Comparison of ENCODE assay signal across 16 cellular contexts in the genomic region with DNA sequence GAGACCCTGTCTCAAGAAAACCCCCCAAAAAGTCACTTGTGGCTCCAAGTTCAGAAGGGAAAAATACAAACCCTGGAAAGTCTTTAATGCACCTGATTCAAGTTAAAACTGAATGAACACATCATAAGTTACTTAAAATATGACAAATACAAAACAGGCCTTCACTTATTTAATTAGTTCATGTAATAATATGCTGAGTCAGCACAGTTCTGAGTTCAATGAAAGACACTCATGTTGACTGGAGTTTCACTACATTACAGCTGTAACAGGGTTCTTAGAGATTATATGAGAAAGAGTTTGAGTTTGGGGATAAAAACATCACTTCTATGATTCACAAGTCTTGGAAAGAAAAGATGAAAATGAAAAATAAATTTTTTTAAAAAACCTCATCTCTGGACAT. TPM values are rescaled to one million over a fixed set of nuclear protein-coding genes. Genes with fewer than 3 reads are reported as not detected.
DNase-seq lines count a peak whose midpoint lies in the region; ATAC-seq and TF ChIP-seq lines count a peak whose summit lies in the region.
"Had no signal": no experiment of that assay in that cellular context is flagged by ENCODE, and none has a peak within 500 bp of the region (broad histone marks: within the 10 kb centered on the region; RNA-seq: fewer than 3 reads in every experiment).

No MANE protein-coding gene starts in this region.

- peak overlapping the region; percentile 34 for H3K27ac Mint-ChIP-seq in activated naive CD8-positive, alpha-beta T cell treated with anti-CD3 and anti-CD28 coated beads for 36 hours
- H3K27ac Mint-ChIP-seq in activated naive CD8-positive, alpha-beta T cell treated with anti-CD3 and anti-CD28 coated beads, Interleukin-2, amount 50 U/mL, for 24 hours: no peak overlapping the region
- peak overlapping the region; percentile 66 for H3K27ac Mint-ChIP-seq in T-helper 17 cell
- peak overlapping the region; percentile 33 for H3K27ac Mint-ChIP-seq in dendritic cell treated with granulocyte-macrophage colony-stimulating factor and Interleukin-4, amounts not matched to agents 40 ng/mL and 50 ng/mL, for 4 days

- no peak overlapping the region for H3K4me3 ChIP-seq in upper lobe of left lung
- H3K4me3 ChIP-seq: BLaER1 treated with 17β-estradiol and CSF1 and Interleukin-3, amounts not matched to agents 10 nM and 100 nM had no signal

- no peaks in the 10 kb centered on the region for H3K9me3 Mint-ChIP-seq in activated naive CD8-positive, alpha-beta T cell treated with anti-CD3 and anti-CD28 coated beads for 36 hours
- H3K9me3 Mint-ChIP-seq in activated naive CD8-positive, alpha-beta T cell treated with anti-CD3 and anti-CD28 coated beads, Interleukin-2, amount 50 U/mL, for 24 hours: no peaks in the 10 kb centered on the region
- no peaks in the 10 kb centered on the region for H3K9me3 Mint-ChIP-seq in dendritic cell treated with granulocyte-macrophage colony-stimulating factor and Interleukin-4, amounts not matched to agents 40 ng/mL and 50 ng/mL, for 4 days
- H3K9me3 Mint-ChIP-seq: CD4-positive, CD25-positive, alpha-beta regulatory T cell had no signal

- H3K9me3 ChIP-seq in T-helper 17 cell (ENCODE audit: control insufficient read depth, low read length, poor library complexity, severe bottlenecking) (no peaks in the 10 kb centered on the region), upper lobe of left lung (no peaks in the 10 kb centered on the region)
- H3K9me3 ChIP-seq: BLaER1 treated with 17β-estradiol and CSF1 and Interleukin-3, amounts not matched to agents 10 nM and 100 nM had no signal

- peaks cover 14% of the 10 kb centered on the region for H3K36me3 Mint-ChIP-seq in activated naive CD8-positive, alpha-beta T cell treated with anti-CD3 and anti-CD28 coated beads for 36 hours
- H3K36me3 Mint-ChIP-seq in activated naive CD8-positive, alpha-beta T cell treated with anti-CD3 and anti-CD28 coated beads, Interleukin-2, amount 50 U/mL, for 24 hours (ENCODE audit: low read depth): peaks cover 27% of the 10 kb centered on the region
- peaks cover 7% of the 10 kb centered on the region for H3K36me3 Mint-ChIP-seq in T-helper 17 cell (ENCODE audit: low read depth)
- H3K36me3 Mint-ChIP-seq in dendritic cell treated with granulocyte-macrophage colony-stimulating factor and Interleukin-4, amounts not matched to agents 40 ng/mL and 50 ng/mL, for 4 days (ENCODE audit: low read depth): peaks cover 46% of the 10 kb centered on the region

- no peak for DNase-seq in activated naive CD8-positive, alpha-beta T cell treated with anti-CD3 and anti-CD28 coated beads for 36 hours
- DNase-seq in activated naive CD8-positive, alpha-beta T cell treated with anti-CD3 and anti-CD28 coated beads, Interleukin-2, amount 50 U/mL, for 24 hours: no peak
- DNase-seq in T-helper 17 cell: no peak
- DNase-seq in upper lobe of left lung: no peak
- DNase-seq: 8988T; ACHN; CD4-positive, CD25-positive, alpha-beta regulatory T cell; DMS153; DMS79 treated with DMSO at 0.1 percent for 48 hours; EL; GDM1 had no signal

- ATAC-seq in activated naive CD8-positive, alpha-beta T cell treated with anti-CD3 and anti-CD28 coated beads, Interleukin-2, amount 50 U/mL, for 24 hours: no peak
- ATAC-seq in T-helper 17 cell (no peak), HG02973 (IDR thresholded peaks at IDR 0.05; ENCODE audit: unreplicated experiment) (no peak), upper lobe of left lung (ENCODE audit: low FRiP score in 2 of 2) (no peak), GM21528 (IDR thresholded peaks at IDR 0.05; ENCODE audit: low FRiP score, unreplicated experiment) (no peak)
- ATAC-seq: HCT116 had no signal

- TF ChIP-seq POLR2A in upper lobe of left lung (IDR thresholded peaks at IDR 0.05): no peak

- intact Hi-C loops in dendritic cell treated with granulocyte-macrophage colony-stimulating factor and Interleukin-4, amounts not matched to agents 40 ng/mL and 50 ng/mL, for 4 days (cut with micrococcal nuclease): no loop called here

- TF ChIP-seq EP300 in upper lobe of left lung (IDR thresholded peaks at IDR 0.05): no peak

- no peak overlapping the region for H3K4me3 Mint-ChIP-seq in activated naive CD8-positive, alpha-beta T cell treated with anti-CD3 and anti-CD28 coated beads for 36 hours
- no peak overlapping the region for H3K4me3 Mint-ChIP-seq in activated naive CD8-positive, alpha-beta T cell treated with anti-CD3 and anti-CD28 coated beads, Interleukin-2, amount 50 U/mL, for 24 hours
- no peak overlapping the region for H3K4me3 Mint-ChIP-seq in T-helper 17 cell
- H3K4me3 Mint-ChIP-seq in dendritic cell treated with granulocyte-macrophage colony-stimulating factor and Interleukin-4, amounts not matched to agents 40 ng/mL and 50 ng/mL, for 4 days: no peak overlapping the region
- H3K4me3 Mint-ChIP-seq: CD4-positive, CD25-positive, alpha-beta regulatory T cell had no signal

- H3K27me3 ChIP-seq in upper lobe of left lung: no peaks in the 10 kb centered on the region
- H3K27me3 ChIP-seq: BLaER1 treated with 17β-estradiol and CSF1 and Interleukin-3, amounts not matched to agents 10 nM and 100 nM had no signal

- H3K27me3 Mint-ChIP-seq in activated naive CD8-positive, alpha-beta T cell treated with anti-CD3 and anti-CD28 coated beads for 36 hours: no peaks in the 10 kb centered on the region
- no peaks in the 10 kb centered on the region for H3K27me3 Mint-ChIP-seq in activated naive CD8-positive, alpha-beta T cell treated with anti-CD3 and anti-CD28 coated beads, Interleukin-2, amount 50 U/mL, for 24 hours
- no peaks in the 10 kb centered on the region for H3K27me3 Mint-ChIP-seq in T-helper 17 cell
- no peaks in the 10 kb centered on the region for H3K27me3 Mint-ChIP-seq in dendritic cell treated with granulocyte-macrophage colony-stimulating factor and Interleukin-4, amounts not matched to agents 40 ng/mL and 50 ng/mL, for 4 days
- H3K27me3 Mint-ChIP-seq: CD4-positive, CD25-positive, alpha-beta regulatory T cell had no signal

- no peak for TF ChIP-seq CTCF in upper lobe of left lung (IDR thresholded peaks at IDR 0.05)

- no peak overlapping the region for H3K27ac ChIP-seq in upper lobe of left lung
- H3K27ac ChIP-seq: BLaER1 treated with 17β-estradiol and CSF1 and Interleukin-3, amounts not matched to agents 10 nM and 100 nM had no signal

- H3K36me3 ChIP-seq in upper lobe of left lung: peaks cover 0 to 45% (median 15%) of the 10 kb centered on the region in 4 donors

- no peaks in the 10 kb centered on the region for H3K4me1 Mint-ChIP-seq in activated naive CD8-positive, alpha-beta T cell treated with anti-CD3 and anti-CD28 coated beads for 36 hours
- no peaks in the 10 kb centered on the region for H3K4me1 Mint-ChIP-seq in activated naive CD8-positive, alpha-beta T cell treated with anti-CD3 and anti-CD28 coated beads, Interleukin-2, amount 50 U/mL, for 24 hours
- H3K4me1 Mint-ChIP-seq in T-helper 17 cell: peaks cover 2% of the 10 kb centered on the region
- H3K4me1 Mint-ChIP-seq in dendritic cell treated with granulocyte-macrophage colony-stimulating factor and Interleukin-4, amounts not matched to agents 40 ng/mL and 50 ng/mL, for 4 days (ENCODE audit: low read depth): peaks cover 16% of the 10 kb centered on the region

- H3K4me1 ChIP-seq in upper lobe of left lung: peaks cover 0 to 12% (median 3%) of the 10 kb centered on the region in 4 donors

RNA-seq across cellular contexts. Expression of a gene that starts 51.0 kb away (rescaled TPM):
- total RNA-seq in activated naive CD8-positive, alpha-beta T cell treated with anti-CD3 and anti-CD28 coated beads for 36 hours: 10 to 100 TPM; 40.9 to 41.3 TPM
- 10 to 100 TPM; 50.7 to 53.8 TPM for total RNA-seq in T-helper 17 cell
- 10 to 100 TPM; 24.3 to 79.2 (median 67.4) TPM for total RNA-seq in upper lobe of left lung
